8 cellular contexts compared by ENCODE assay signal in the genomic region with DNA sequence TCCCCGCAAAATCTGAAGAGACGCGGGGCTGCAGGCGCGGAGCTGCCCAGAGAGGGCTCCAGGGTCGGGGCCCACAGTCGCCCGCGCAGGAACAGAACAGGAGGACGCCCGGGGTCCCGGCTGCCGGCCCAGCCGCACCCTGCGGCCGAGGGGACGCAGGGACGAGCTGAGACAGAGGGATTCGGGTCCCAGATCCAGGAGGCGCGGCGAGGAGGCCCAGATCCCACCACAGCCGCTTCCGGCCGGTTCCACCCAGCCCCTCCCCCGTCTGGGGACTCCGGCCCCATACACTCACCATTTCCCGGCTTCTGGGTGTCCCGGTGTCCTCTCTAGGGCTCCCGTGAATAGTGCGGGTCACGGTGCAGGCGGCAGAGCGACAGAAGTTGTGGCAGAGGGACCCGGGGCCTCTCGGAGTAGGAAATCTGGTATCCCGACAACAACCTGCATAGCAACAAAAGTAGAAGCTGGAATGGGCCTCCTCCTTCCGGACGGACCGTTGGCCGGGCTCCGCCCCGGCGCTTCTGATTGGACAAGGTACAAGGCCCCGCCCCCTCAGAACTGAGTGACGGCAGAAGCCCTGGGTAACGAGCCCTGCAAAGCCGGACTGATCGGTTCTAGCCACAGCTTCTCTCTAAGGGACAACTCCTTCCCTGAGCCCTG. TPM values are rescaled to one million over a fixed set of nuclear protein-coding genes. Genes with fewer than 3 reads are reported as not detected.
A peak's percentile ranks its signal among the peaks of the same experiment; 100 is the strongest.
DNase-seq lines count a peak whose midpoint lies in the region; ATAC-seq and TF ChIP-seq lines count a peak whose summit lies in the region.

A gene (minus strand): TSS at position 466 of the 660 bp plus-strand sequence. CDS start 168 bp downstream, at position 298.

- ATAC-seq in GM21737 (IDR thresholded peaks at IDR 0.05; ENCODE audit: unreplicated experiment), result peak; percentile 90

- H3K4me3 Mint-ChIP-seq in nephron, result peak within 1 kb of the TSS; percentile 96 to 98 (median 98)

- DNase-seq in DMS53 treated with DMSO at 0.1 percent for 48 hours (lab: John Stamatoyannopoulos, UW; ENCODE audit: unreplicated experiment) (peak; percentile 77), Kasumi-1 (lab: John Stamatoyannopoulos, UW) (peak; percentile 13 to 15), RPMI7951 (ENCODE audit: low read depth) (peak; percentile 93), fibroblast of the aortic adventitia (ENCODE audit: low read depth) (peak; percentile 89)
- peak; percentile 80 for DNase-seq in activated T-helper 9 cell treated with anti-CD3 and anti-CD28 coated beads, Interleukin-2, amount 50 U/mL, for 16 hours (ENCODE audit: low read depth)
- DNase-seq in stimulated activated naive CD4-positive, alpha-beta T cell treated with Interleukin-2 at 50 U/mL for 16 hours (lab: John Stamatoyannopoulos, UW), result peak; percentile 87

- TF ChIP-seq CTCF in fibroblast of the aortic adventitia (IDR thresholded peaks at IDR 0.05; ENCODE audit: insufficient read depth, low read length) (no peak), nephron (IDR thresholded peaks at IDR 0.05; ENCODE audit: unreplicated experiment in 3 of 3) (no peak)

- H3K36me3 Mint-ChIP-seq in nephron (ENCODE audit: low read depth), result peaks cover 91% of the 10 kb centered on the region

- H3K27ac Mint-ChIP-seq in nephron, result peak within 1 kb of the TSS; percentile 69 to 95 (median 91)

- H3K9me3 Mint-ChIP-seq in nephron, result peaks cover 30% of the 10 kb centered on the region

- H3K4me3 ChIP-seq in fibroblast of the aortic adventitia (ENCODE audit: low read depth, low read length), result peak within 1 kb of the TSS; percentile 83

- peaks cover 24% of the 10 kb centered on the region for H3K4me1 Mint-ChIP-seq in nephron

- H3K27me3 Mint-ChIP-seq in nephron (ENCODE audit: low read depth), result no peaks in the 10 kb centered on the region

RNA-seq across cellular contexts. Expression of the gene that starts here (rescaled TPM):
- total RNA-seq in RPMI7951 (2014; rRNA removed; shearing (Covaris generic)), result 7.6 and 8.3 TPM in 2 replicates
- 3.9 and 4.8 TPM in 2 replicates for total RNA-seq in fibroblast of the aortic adventitia (ENCODE audit: low replicate concordance)

Comparison
In these comparisons a context has a peak if more than half of its experiments do, and no peak if none do; other contexts are left out.
1. Peak in every context shown above with its lines: DNase-seq, ATAC-seq and H3K4me3 ChIP-seq.
2. DNase-seq: peak in every context shown above with its lines; median percentile 93 in RPMI7951; 89 in fibroblast of the aortic adventitia; 87 in stimulated activated naive CD4-positive, alpha-beta T cell treated with Interleukin-2 at 50 U/mL for 16 hours; 80 in activated T-helper 9 cell treated with anti-CD3 and anti-CD28 coated beads, Interleukin-2, amount 50 U/mL, for 16 hours; 77 in DMS53 treated with DMSO at 0.1 percent for 48 hours; 14 in Kasumi-1.